20 cellular contexts compared by ENCODE assay signal in genomic region chr1:9161963-9162362, GRCh38. TPM values are rescaled to one million over a fixed set of nuclear protein-coding genes. Genes with fewer than 3 reads are reported as not detected.
DNase-seq lines count a peak whose midpoint lies in the region; ATAC-seq, FAIRE-seq and TF ChIP-seq lines count a peak whose summit lies in the region.
"Had no signal": no experiment of that assay in that cellular context is flagged by ENCODE, and none has a peak within 500 bp of the region (broad histone marks: within the 10 kb centered on the region; RNA-seq: fewer than 3 reads in every experiment).

No MANE protein-coding gene starts in this region.

- intact Hi-C loops in esophagus squamous epithelium (cut with DNase I) (no loop called here), pancreas (cut with DNase I) (no loop called here)

- TF ChIP-seq CTCF in esophagus squamous epithelium (IDR thresholded peaks at IDR 0.05) (no peak), pancreas (IDR thresholded peaks at IDR 0.05) (no peak)

- no peak for FAIRE-seq in pancreas (lab: Jason Lieb, UNC)
- FAIRE-seq: D721Med, endometrium had no signal

- ATAC-seq in pancreas (peak; percentile 19 to 46 (median 44)), GM18858 (IDR thresholded peaks at IDR 0.05; ENCODE audit: unreplicated experiment) (no peak)

- H3K27ac ChIP-seq in esophagus squamous epithelium (peak overlapping the region; percentile 90 to 96 (median 94)), pancreas (peak overlapping the region; percentile 7 to 93 (median 68))

- DNase-seq in COLO668 (lab: John Stamatoyannopoulos, UW; ENCODE audit: unreplicated experiment) = peak; percentile 59
- peak; percentile 49 for DNase-seq in NCI-H1105 treated with DMSO at 0.1 percent for 48 hours (lab: John Stamatoyannopoulos, UW)
- no peak for DNase-seq in esophagus squamous epithelium (lab: John Stamatoyannopoulos, UW)
- peak in 1 of 6 donors; percentile 60 for DNase-seq in pancreas
- DNase-seq in ureter (ENCODE audit: low spot score) = no peak
- no peak for DNase-seq in SKM-1 (lab: John Stamatoyannopoulos, UW; ENCODE audit: unreplicated experiment)
- no peak for DNase-seq in stimulated activated CD4-positive, alpha-beta T cell treated with anti-CD3 and anti-CD28 coated beads, Interleukin-2, amount 100 ng/mL, for 24 hours
- DNase-seq: activated CD4-positive, CD25-positive, alpha-beta regulatory T cell treated with anti-CD3 and anti-CD28 coated beads, Interleukin-2, amount 50 U/mL, for 72 hours; activated naive CD4-positive, alpha-beta T cell treated with anti-CD3 and anti-CD28 coated beads, Interleukin-2, amount 50 U/mL, for 16 hours; central memory CD4-positive, alpha-beta T cell; HCEC 1CT; Karpas-422; naive B cell; NCI-H1694 treated with DMSO at 0.1 percent for 48 hours; retina; stimulated activated CD4-positive, alpha-beta T cell treated with anti-CD3 and anti-CD28 coated beads, Interleukin-4, amount 100 ng/mL, for 4 hours; T-helper 1 cell had no signal

- H3K27me3 ChIP-seq in esophagus squamous epithelium (no peaks in the 10 kb centered on the region), pancreas (no peaks in the 10 kb centered on the region)

- H3K4me1 ChIP-seq in esophagus squamous epithelium = peaks cover 34 to 62% (median 39%) of the 10 kb centered on the region in 3 donors
- peaks cover 22 to 32% (median 23%) of the 10 kb centered on the region in 3 donors for H3K4me1 ChIP-seq in pancreas

- TF ChIP-seq POLR2A in esophagus squamous epithelium (IDR thresholded peaks at IDR 0.05) = no peak

- H3K9me3 ChIP-seq in esophagus squamous epithelium = no peaks in the 10 kb centered on the region
- H3K9me3 ChIP-seq in pancreas = no peaks in the 10 kb centered on the region

- H3K36me3 ChIP-seq in esophagus squamous epithelium (no peaks in the 10 kb centered on the region), pancreas (no peaks in the 10 kb centered on the region)

- WGBS in esophagus squamous epithelium, 2 donors = 70 to 77% methylated on average over 4 of the region's 9 CpGs
- WGBS in pancreas, 2 donors = 45 to 48% methylated on average over 7 of the region's 9 CpGs

- H3K4me3 ChIP-seq in esophagus squamous epithelium (peak overlapping the region in 2 of 4 donors; percentile 27 to 32), pancreas (no peak overlapping the region)

RNA-seq across cellular contexts. Expression of gene GPR157, which starts 33.1 kb away (rescaled TPM):
- 10 to 100 TPM; 28.5 to 57.4 (median 30.2) TPM for total RNA-seq in esophagus squamous epithelium
- total RNA-seq in pancreas = 1 to 10 TPM; 3.5 to 6.2 (median 5.3) TPM
- polyA plus RNA-seq in pancreas = 1 to 10 TPM; 2.1 to 2.6 TPM
- 12.2 TPM for total RNA-seq in ureter

Comparison
In these comparisons a context has a peak if more than half of its experiments do, and no peak if none do; other contexts are left out.
1. DNase-seq: peak in COLO668 (single experiment) and NCI-H1105 treated with DMSO at 0.1 percent for 48 hours (single experiment); none in esophagus squamous epithelium (single experiment), ureter (single experiment), SKM-1 (single experiment) and stimulated activated CD4-positive, alpha-beta T cell treated with anti-CD3 and anti-CD28 coated beads, Interleukin-2, amount 100 ng/mL, for 24 hours (0 of 2).